In the genomic region with DNA sequence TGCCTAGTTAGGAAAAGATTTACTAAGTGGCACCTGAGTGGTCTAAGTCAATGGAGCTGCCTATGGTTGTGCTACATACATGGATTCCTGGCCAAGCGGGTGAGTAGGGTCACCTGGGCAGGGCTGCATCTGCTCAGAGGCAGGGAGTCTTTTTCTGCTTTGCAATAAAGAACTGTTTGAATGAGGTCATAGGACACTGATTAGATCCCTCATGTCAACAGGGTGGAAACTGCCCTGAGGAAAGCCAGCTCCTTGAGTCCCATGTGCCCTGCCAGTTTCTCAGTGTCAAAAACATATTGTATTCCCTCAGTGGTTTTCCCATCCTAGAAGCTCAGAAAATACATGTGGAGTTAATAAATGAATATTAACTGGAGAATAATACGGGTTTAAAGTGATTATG, we compare ENCODE assay signal across 2 cellular contexts.
TF ChIP-seq lines count a peak whose summit lies in the region.

No MANE protein-coding gene starts in this region.

TF ChIP-seq in HEK293, 187 proteins besides CTCF, POLR2A, EP300 and RAD21:
- TF ChIP-seq, protein P1, sequence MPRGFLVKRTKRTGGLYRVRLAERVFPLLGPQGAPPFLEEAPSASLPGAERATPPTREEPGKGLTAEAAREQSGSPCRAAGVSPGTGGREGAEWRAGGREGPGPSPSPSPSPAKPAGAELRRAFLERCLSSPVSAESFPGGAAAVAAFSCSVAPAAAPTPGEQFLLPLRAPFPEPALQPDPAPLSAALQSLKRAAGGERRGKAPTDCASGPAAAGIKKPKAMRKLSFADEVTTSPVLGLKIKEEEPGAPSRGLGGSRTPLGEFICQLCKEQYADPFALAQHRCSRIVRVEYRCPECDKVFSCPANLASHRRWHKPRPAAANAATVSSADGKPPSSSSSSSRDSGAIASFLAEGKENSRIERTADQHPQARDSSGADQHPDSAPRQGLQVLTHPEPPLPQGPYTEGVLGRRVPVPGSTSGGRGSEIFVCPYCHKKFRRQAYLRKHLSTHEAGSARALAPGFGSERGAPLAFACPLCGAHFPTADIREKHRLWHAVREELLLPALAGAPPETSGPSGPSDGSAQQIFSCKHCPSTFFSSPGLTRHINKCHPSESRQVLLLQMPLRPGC (tag by site-specific recombination; IDR thresholded peaks at IDR 0.05) = no peak
- TF ChIP-seq ZXDB (tag by site-specific recombination; IDR thresholded peaks at IDR 0.05) (no peak), ZBTB8A (tag by site-specific recombination; IDR thresholded peaks at IDR 0.05) (no peak), ZNF433 (tag by site-specific recombination; IDR thresholded peaks at IDR 0.05; ENCODE audit: low read depth) (no peak), ZNF777 (tag by site-specific recombination; IDR thresholded peaks at IDR 0.05; ENCODE audit: borderline replicate concordance) (no peak), SALL2 (tag by site-specific recombination; IDR thresholded peaks at IDR 0.05; ENCODE audit: borderline replicate concordance) (no peak), ZNF629 (tag by site-specific recombination; IDR thresholded peaks at IDR 0.05) (peak; percentile 68; the same call in 1 of the 2 replicates), SP2 (tag by site-specific recombination; IDR thresholded peaks at IDR 0.05) (no peak), RBAK (tag by site-specific recombination; IDR thresholded peaks at IDR 0.05) (no peak), ZNF302 (tag by site-specific recombination; IDR thresholded peaks at IDR 0.05; ENCODE audit: low read depth) (no peak), ZFP3 (tag by site-specific recombination; IDR thresholded peaks at IDR 0.05; ENCODE audit: low read depth) (no peak), FEZF1 (tag by site-specific recombination; IDR thresholded peaks at IDR 0.05) (peak; percentile 15; the same call in 1 of the 2 replicates), ZNF707 (tag by site-specific recombination; IDR thresholded peaks at IDR 0.05) (no peak), OSR2 (tag by site-specific recombination; IDR thresholded peaks at IDR 0.05) (no peak), ZNF654 (tag by site-specific recombination; IDR thresholded peaks at IDR 0.05; ENCODE audit: low read depth) (no peak)
- TF ChIP-seq, protein P2, sequence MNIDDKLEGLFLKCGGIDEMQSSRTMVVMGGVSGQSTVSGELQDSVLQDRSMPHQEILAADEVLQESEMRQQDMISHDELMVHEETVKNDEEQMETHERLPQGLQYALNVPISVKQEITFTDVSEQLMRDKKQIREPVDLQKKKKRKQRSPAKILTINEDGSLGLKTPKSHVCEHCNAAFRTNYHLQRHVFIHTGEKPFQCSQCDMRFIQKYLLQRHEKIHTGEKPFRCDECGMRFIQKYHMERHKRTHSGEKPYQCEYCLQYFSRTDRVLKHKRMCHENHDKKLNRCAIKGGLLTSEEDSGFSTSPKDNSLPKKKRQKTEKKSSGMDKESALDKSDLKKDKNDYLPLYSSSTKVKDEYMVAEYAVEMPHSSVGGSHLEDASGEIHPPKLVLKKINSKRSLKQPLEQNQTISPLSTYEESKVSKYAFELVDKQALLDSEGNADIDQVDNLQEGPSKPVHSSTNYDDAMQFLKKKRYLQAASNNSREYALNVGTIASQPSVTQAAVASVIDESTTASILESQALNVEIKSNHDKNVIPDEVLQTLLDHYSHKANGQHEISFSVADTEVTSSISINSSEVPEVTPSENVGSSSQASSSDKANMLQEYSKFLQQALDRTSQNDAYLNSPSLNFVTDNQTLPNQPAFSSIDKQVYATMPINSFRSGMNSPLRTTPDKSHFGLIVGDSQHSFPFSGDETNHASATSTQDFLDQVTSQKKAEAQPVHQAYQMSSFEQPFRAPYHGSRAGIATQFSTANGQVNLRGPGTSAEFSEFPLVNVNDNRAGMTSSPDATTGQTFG (tag by site-specific recombination; IDR thresholded peaks at IDR 0.05; ENCODE audit: borderline replicate concordance) = no peak

TF ChIP-seq in K562, 482 proteins besides CTCF, POLR2A, EP300 and RAD21 (continued from another document):
- TF ChIP-seq ZNF143 (CRISPR knock-in tag; IDR thresholded peaks at IDR 0.05) = no peak
